Comparison of ENCODE assay signal across 1 cellular context in genomic region chr2:218659258-218659987, GRCh38.
A peak's percentile ranks its signal among the peaks of the same experiment; 100 is the strongest.
TF ChIP-seq lines count a peak whose summit lies in the region.

A gene with protein sequence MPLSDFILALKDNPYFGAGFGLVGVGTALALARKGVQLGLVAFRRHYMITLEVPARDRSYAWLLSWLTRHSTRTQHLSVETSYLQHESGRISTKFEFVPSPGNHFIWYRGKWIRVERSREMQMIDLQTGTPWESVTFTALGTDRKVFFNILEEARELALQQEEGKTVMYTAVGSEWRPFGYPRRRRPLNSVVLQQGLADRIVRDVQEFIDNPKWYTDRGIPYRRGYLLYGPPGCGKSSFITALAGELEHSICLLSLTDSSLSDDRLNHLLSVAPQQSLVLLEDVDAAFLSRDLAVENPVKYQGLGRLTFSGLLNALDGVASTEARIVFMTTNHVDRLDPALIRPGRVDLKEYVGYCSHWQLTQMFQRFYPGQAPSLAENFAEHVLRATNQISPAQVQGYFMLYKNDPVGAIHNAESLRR (plus strand): TSS chr2:218659683. CDS start chr2:218660988, 1,305 bp downstream.
TSS of gene ZNF142 (minus strand) at chr2:218659623. CDS start at chr2:218656429, 3,194 bp downstream.

TF ChIP-seq in GM12878, 131 proteins besides CTCF, POLR2A, EP300 and RAD21 (continued from another document and continues in another):
- TF ChIP-seq, protein P1, sequence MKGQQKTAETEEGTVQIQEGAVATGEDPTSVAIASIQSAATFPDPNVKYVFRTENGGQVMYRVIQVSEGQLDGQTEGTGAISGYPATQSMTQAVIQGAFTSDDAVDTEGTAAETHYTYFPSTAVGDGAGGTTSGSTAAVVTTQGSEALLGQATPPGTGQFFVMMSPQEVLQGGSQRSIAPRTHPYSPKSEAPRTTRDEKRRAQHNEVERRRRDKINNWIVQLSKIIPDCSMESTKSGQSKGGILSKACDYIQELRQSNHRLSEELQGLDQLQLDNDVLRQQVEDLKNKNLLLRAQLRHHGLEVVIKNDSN (IDR thresholded peaks at IDR 0.05; ENCODE audit: borderline replicate concordance, extremely low read length, insufficient read depth, low read depth, low read length), result no peak
- no peak for TF ChIP-seq BACH1 (IDR thresholded peaks at IDR 0.05; ENCODE audit: borderline replicate concordance)
- TF ChIP-seq FOXK2 (IDR thresholded peaks at IDR 0.05), result no peak
- no peak for TF ChIP-seq FOXM1 (IDR thresholded peaks at IDR 0.05; ENCODE audit: low read depth, low read length)
- no peak for TF ChIP-seq CHD4 (IDR thresholded peaks at IDR 0.05)
- TF ChIP-seq HCFC1 (IDR thresholded peaks at IDR 0.05; ENCODE audit: low read length), result peak; percentile 40; the same call in 1 of the 2 replicates
- TF ChIP-seq, protein P2, sequence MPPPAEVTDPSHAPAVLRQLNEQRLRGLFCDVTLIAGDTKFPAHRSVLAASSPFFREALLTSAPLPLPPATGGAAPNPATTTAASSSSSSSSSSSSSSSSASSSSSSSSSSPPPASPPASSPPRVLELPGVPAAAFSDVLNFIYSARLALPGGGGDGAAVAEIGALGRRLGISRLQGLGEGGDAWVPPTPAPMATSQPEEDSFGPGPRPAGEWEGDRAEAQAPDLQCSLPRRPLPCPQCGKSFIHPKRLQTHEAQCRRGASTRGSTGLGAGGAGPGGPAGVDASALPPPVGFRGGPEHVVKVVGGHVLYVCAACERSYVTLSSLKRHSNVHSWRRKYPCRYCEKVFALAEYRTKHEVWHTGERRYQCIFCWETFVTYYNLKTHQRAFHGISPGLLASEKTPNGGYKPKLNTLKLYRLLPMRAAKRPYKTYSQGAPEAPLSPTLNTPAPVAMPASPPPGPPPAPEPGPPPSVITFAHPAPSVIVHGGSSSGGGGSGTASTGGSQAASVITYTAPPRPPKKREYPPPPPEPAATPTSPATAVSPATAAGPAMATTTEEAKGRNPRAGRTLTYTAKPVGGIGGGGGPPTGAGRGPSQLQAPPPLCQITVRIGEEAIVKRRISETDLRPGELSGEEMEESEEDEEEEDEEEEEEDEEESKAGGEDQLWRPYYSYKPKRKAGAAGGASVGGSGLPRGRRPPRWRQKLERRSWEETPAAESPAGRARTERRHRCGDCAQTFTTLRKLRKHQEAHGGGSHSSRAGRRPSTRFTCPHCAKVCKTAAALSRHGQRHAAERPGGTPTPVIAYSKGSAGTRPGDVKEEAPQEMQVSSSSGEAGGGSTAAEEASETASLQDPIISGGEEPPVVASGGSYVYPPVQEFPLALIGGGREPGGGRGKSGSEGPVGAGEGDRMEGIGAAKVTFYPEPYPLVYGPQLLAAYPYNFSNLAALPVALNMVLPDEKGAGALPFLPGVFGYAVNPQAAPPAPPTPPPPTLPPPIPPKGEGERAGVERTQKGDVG (CRISPR knock-in tag; IDR thresholded peaks at IDR 0.05), result no peak
- peak; percentile 70 for TF ChIP-seq NR2C1 (IDR thresholded peaks at IDR 0.05)
- TF ChIP-seq, protein P3, sequence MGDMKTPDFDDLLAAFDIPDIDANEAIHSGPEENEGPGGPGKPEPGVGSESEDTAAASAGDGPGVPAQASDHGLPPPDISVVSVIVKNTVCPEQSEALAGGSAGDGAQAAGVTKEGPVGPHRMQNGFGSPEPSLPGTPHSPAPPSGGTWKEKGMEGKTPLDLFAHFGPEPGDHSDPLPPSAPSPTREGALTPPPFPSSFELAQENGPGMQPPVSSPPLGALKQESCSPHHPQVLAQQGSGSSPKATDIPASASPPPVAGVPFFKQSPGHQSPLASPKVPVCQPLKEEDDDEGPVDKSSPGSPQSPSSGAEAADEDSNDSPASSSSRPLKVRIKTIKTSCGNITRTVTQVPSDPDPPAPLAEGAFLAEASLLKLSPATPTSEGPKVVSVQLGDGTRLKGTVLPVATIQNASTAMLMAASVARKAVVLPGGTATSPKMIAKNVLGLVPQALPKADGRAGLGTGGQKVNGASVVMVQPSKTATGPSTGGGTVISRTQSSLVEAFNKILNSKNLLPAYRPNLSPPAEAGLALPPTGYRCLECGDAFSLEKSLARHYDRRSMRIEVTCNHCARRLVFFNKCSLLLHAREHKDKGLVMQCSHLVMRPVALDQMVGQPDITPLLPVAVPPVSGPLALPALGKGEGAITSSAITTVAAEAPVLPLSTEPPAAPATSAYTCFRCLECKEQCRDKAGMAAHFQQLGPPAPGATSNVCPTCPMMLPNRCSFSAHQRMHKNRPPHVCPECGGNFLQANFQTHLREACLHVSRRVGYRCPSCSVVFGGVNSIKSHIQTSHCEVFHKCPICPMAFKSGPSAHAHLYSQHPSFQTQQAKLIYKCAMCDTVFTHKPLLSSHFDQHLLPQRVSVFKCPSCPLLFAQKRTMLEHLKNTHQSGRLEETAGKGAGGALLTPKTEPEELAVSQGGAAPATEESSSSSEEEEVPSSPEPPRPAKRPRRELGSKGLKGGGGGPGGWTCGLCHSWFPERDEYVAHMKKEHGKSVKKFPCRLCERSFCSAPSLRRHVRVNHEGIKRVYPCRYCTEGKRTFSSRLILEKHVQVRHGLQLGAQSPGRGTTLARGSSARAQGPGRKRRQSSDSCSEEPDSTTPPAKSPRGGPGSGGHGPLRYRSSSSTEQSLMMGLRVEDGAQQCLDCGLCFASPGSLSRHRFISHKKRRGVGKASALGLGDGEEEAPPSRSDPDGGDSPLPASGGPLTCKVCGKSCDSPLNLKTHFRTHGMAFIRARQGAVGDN (IDR thresholded peaks at IDR 0.05), result no peak
- TF ChIP-seq SRF (IDR thresholded peaks at IDR 0.05; ENCODE audit: low read depth in 2 of 2, low read length in 2 of 2), result peak in 1 of 2 experiments; percentile 65; a peak in 1 of 4 replicates
- no peak for TF ChIP-seq HDAC6 (IDR thresholded peaks at IDR 0.05; ENCODE audit: unreplicated experiment)
- TF ChIP-seq SMAD5 (IDR thresholded peaks at IDR 0.05; ENCODE audit: low read depth), result peak; percentile 64; the same call in 1 of the 2 replicates
- TF ChIP-seq SMC3 (IDR thresholded peaks at IDR 0.05; ENCODE audit: borderline replicate concordance, low read length), result no peak
- TF ChIP-seq MAX (IDR thresholded peaks at IDR 0.05; ENCODE audit: low read depth, low read length), result peak; percentile 80
- no peak for TF ChIP-seq CHD1 (IDR thresholded peaks at IDR 0.05; ENCODE audit: low read depth, low read length)
- TF ChIP-seq LARP7 (IDR thresholded peaks at IDR 0.05), result no peak
- TF ChIP-seq ESRRA (IDR thresholded peaks at IDR 0.05; ENCODE audit: low read length), result no peak
- no peak for TF ChIP-seq SMAD1 (IDR thresholded peaks at IDR 0.05; ENCODE audit: low read depth, partially characterized antibody)
- TF ChIP-seq, protein P4, sequence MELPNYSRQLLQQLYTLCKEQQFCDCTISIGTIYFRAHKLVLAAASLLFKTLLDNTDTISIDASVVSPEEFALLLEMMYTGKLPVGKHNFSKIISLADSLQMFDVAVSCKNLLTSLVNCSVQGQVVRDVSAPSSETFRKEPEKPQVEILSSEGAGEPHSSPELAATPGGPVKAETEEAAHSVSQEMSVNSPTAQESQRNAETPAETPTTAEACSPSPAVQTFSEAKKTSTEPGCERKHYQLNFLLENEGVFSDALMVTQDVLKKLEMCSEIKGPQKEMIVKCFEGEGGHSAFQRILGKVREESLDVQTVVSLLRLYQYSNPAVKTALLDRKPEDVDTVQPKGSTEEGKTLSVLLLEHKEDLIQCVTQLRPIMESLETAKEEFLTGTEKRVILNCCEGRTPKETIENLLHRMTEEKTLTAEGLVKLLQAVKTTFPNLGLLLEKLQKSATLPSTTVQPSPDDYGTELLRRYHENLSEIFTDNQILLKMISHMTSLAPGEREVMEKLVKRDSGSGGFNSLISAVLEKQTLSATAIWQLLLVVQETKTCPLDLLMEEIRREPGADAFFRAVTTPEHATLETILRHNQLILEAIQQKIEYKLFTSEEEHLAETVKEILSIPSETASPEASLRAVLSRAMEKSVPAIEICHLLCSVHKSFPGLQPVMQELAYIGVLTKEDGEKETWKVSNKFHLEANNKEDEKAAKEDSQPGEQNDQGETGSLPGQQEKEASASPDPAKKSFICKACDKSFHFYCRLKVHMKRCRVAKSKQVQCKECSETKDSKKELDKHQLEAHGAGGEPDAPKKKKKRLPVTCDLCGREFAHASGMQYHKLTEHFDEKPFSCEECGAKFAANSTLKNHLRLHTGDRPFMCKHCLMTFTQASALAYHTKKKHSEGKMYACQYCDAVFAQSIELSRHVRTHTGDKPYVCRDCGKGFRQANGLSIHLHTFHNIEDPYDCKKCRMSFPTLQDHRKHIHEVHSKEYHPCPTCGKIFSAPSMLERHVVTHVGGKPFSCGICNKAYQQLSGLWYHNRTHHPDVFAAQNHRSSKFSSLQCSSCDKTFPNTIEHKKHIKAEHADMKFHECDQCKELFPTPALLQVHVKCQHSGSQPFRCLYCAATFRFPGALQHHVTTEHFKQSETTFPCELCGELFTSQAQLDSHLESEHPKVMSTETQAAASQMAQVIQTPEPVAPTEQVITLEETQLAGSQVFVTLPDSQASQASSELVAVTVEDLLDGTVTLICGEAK (IDR thresholded peaks at IDR 0.05; ENCODE audit: borderline replicate concordance), result peak; percentile 78; the same call in 1 of the 2 replicates
- no peak for TF ChIP-seq ZNF217 (IDR thresholded peaks at IDR 0.05)
- TF ChIP-seq, protein P5, sequence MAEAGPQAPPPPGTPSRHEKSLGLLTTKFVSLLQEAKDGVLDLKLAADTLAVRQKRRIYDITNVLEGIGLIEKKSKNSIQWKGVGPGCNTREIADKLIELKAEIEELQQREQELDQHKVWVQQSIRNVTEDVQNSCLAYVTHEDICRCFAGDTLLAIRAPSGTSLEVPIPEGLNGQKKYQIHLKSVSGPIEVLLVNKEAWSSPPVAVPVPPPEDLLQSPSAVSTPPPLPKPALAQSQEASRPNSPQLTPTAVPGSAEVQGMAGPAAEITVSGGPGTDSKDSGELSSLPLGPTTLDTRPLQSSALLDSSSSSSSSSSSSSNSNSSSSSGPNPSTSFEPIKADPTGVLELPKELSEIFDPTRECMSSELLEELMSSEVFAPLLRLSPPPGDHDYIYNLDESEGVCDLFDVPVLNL (IDR thresholded peaks at IDR 0.05; ENCODE audit: low read depth, low read length), result peak; percentile 70; the same call in 1 of the 2 replicates
- no peak; the same call in 1 of the 2 replicates for TF ChIP-seq DPF2 (IDR thresholded peaks at IDR 0.05)
- TF ChIP-seq HDGF (IDR thresholded peaks at IDR 0.05), result peak; percentile 61; the same call in 1 of the 2 replicates
- no peak for TF ChIP-seq ZNF592 (IDR thresholded peaks at IDR 0.05)
- TF ChIP-seq MTA3 (IDR thresholded peaks at IDR 0.05; ENCODE audit: borderline replicate concordance, low read length), result no peak
- TF ChIP-seq SIX5 (IDR thresholded peaks at IDR 0.05; ENCODE audit: low read depth, low read length, severe bottlenecking), result no peak
- no peak for TF ChIP-seq FOS (IDR thresholded peaks at IDR 0.05; ENCODE audit: borderline replicate concordance, extremely low read depth, insufficient read length)
- no peak for TF ChIP-seq WRNIP1 (IDR thresholded peaks at IDR 0.05; ENCODE audit: borderline replicate concordance, low read depth, low read length)
- peak; percentile 52 to 57; a peak in 3 of 4 replicates for TF ChIP-seq IKZF2 (IDR thresholded peaks at IDR 0.05)
- TF ChIP-seq GABPA (IDR thresholded peaks at IDR 0.05; ENCODE audit: low read depth), result peak; percentile 79
- peak; percentile 56; the same call in 1 of the 3 replicates for TF ChIP-seq POU2F2 (IDR thresholded peaks at IDR 0.05; ENCODE audit: borderline replicate concordance, low read depth, low read length)
- no peak for TF ChIP-seq BRCA1 (IDR thresholded peaks at IDR 0.05; ENCODE audit: low read depth, low read length)
- TF ChIP-seq MYC (IDR thresholded peaks at IDR 0.05; ENCODE audit: insufficient read depth, insufficient read length, insufficient replicate concordance, low read length, severe bottlenecking), result peak; percentile 89
- TF ChIP-seq BCL3 (IDR thresholded peaks at IDR 0.05; ENCODE audit: borderline replicate concordance, insufficient read depth, low read depth, low read length, poor library complexity, severe bottlenecking), result peak; percentile 23
- 0 out of 2 replicates have a peak, but pooled peaks have one; percentile 34 for TF ChIP-seq PAX5 (IDR thresholded peaks at IDR 0.05; ENCODE audit: borderline replicate concordance, low read depth, low read length)
- no peak for TF ChIP-seq PAX8 (IDR thresholded peaks at IDR 0.05)
- TF ChIP-seq TARDBP (IDR thresholded peaks at IDR 0.05; ENCODE audit: borderline replicate concordance), result no peak
- no peak for TF ChIP-seq JUNB (IDR thresholded peaks at IDR 0.05)
- peak; percentile 40; the same call in 1 of the 2 replicates for TF ChIP-seq TCF12 (IDR thresholded peaks at IDR 0.05; ENCODE audit: low read depth, low read length)
- peak in 1 of 2 experiments; percentile 32; a peak in 1 of 4 replicates for TF ChIP-seq BHLHE40 (IDR thresholded peaks at IDR 0.05; ENCODE audit: borderline replicate concordance in 1 of 2, low read depth in 2 of 2, low read length in 1 of 2)
- no peak for TF ChIP-seq RFX5 (IDR thresholded peaks at IDR 0.05; ENCODE audit: low read depth, low read length)
